In genomic region chrX:70432936-70433847, GRCh38 we compare ENCODE assay signal across 8 cellular contexts. TPM values are rescaled to one million over a fixed set of nuclear protein-coding genes. Genes with fewer than 3 reads are reported as not detected.
DNase-seq lines count a peak whose midpoint lies in the region; ATAC-seq and TF ChIP-seq lines count a peak whose summit lies in the region.

No MANE protein-coding gene starts in this region.

- H3K9ac ChIP-seq in MM.1S (ENCODE audit: low read length), result peak overlapping the region; percentile 91
- no peak overlapping the region for H3K9ac ChIP-seq in colonic mucosa (ENCODE audit: low read depth in 2 of 2, low read length in 2 of 2)
- H3K9ac ChIP-seq in neural cell (ENCODE audit: low read length), result no peak overlapping the region

- H3K27ac Mint-ChIP-seq in CD8-positive, alpha-beta memory T cell, result peak overlapping the region; percentile 88 to 97 (median 96)

- no peaks in the 10 kb centered on the region for H3K9me3 ChIP-seq in CD8-positive, alpha-beta memory T cell (ENCODE audit: low read length)
- H3K9me3 ChIP-seq in MM.1S (replicated peaks; ENCODE audit: insufficient read depth, low read length), result no peaks in the 10 kb centered on the region
- no peaks in the 10 kb centered on the region for H3K9me3 ChIP-seq in colonic mucosa
- no peaks in the 10 kb centered on the region for H3K9me3 ChIP-seq in neural cell (ENCODE audit: low read length)

- H3K4me3 Mint-ChIP-seq in CD8-positive, alpha-beta memory T cell, result peak overlapping the region; percentile 90 to 99 (median 92)

- no peaks in the 10 kb centered on the region for H3K9me3 Mint-ChIP-seq in CD8-positive, alpha-beta memory T cell

- intact Hi-C loops in colonic mucosa (cut with DNase I), result no loop called here

- no peak for TF ChIP-seq CTCF in MM.1S (IDR thresholded peaks at IDR 0.05; ENCODE audit: low read length)
- TF ChIP-seq CTCF in colonic mucosa (IDR thresholded peaks at IDR 0.05), result no peak
- no peak for TF ChIP-seq CTCF in neural cell (IDR thresholded peaks at IDR 0.05; ENCODE audit: poor library complexity, severe bottlenecking)

- ATAC-seq in HG03039 (IDR thresholded peaks at IDR 0.05; ENCODE audit: unreplicated experiment), result no peak

- peak overlapping the region; percentile 79 for H3K27ac ChIP-seq in CD8-positive, alpha-beta memory T cell (ENCODE audit: low read depth, low read length)
- H3K27ac ChIP-seq in MM.1S (ENCODE audit: low read length) (peak overlapping the region; percentile 92), colonic mucosa (no peak overlapping the region), neural cell (ENCODE audit: low read length) (no peak overlapping the region)

- H4K20me1 ChIP-seq in MM.1S (ENCODE audit: insufficient read depth, low read length), result no peaks in the 10 kb centered on the region
- no peaks in the 10 kb centered on the region for H4K20me1 ChIP-seq in neural cell (ENCODE audit: insufficient read depth)

- H3K4me1 ChIP-seq in CD8-positive, alpha-beta memory T cell (ENCODE audit: insufficient read depth, low read length), result peaks cover 4% of the 10 kb centered on the region
- H3K4me1 ChIP-seq in MM.1S (ENCODE audit: low read length) (peaks cover 28% of the 10 kb centered on the region), colonic mucosa (no peaks in the 10 kb centered on the region)

- H3K4me1 Mint-ChIP-seq in CD8-positive, alpha-beta memory T cell, result peaks cover 7 to 26% (median 8%) of the 10 kb centered on the region in 3 donors

- no peaks in the 10 kb centered on the region for H3K36me3 ChIP-seq in CD8-positive, alpha-beta memory T cell (ENCODE audit: insufficient read depth, low read length)
- no peaks in the 10 kb centered on the region for H3K36me3 ChIP-seq in MM.1S (replicated peaks; ENCODE audit: insufficient read depth, low read length)
- H3K36me3 ChIP-seq in colonic mucosa, result no peaks in the 10 kb centered on the region
- H3K36me3 ChIP-seq in neural cell (ENCODE audit: insufficient read depth, low read length), result no peaks in the 10 kb centered on the region

- no peaks in the 10 kb centered on the region for H3K9me2 ChIP-seq in MM.1S (replicated peaks; ENCODE audit: insufficient read depth, low read length)
- H3K9me2 ChIP-seq in neural cell (ENCODE audit: insufficient read depth, low read length), result no peaks in the 10 kb centered on the region

- H2AFZ ChIP-seq in MM.1S (ENCODE audit: low read length) (peak overlapping the region; percentile 55; the same call in 1 of the 2 replicates), neural cell (ENCODE audit: low read depth, low read length) (no peak overlapping the region)

- H3K27me3 ChIP-seq in CD8-positive, alpha-beta memory T cell (ENCODE audit: insufficient read depth, low read length, poor library complexity, severe bottlenecking), result no peaks in the 10 kb centered on the region
- H3K27me3 ChIP-seq in MM.1S (replicated peaks; ENCODE audit: insufficient read depth, low read length) (no peaks in the 10 kb centered on the region), colonic mucosa (peaks cover 5% of the 10 kb centered on the region), neural cell (ENCODE audit: insufficient read depth, low read depth, low read length) (no peaks in the 10 kb centered on the region)

- H3K27me3 Mint-ChIP-seq in CD8-positive, alpha-beta memory T cell, result peaks cover 0 to 7% of the 10 kb centered on the region in 2 donors

- H3K4me3 ChIP-seq in CD8-positive, alpha-beta memory T cell (ENCODE audit: low read length), result peak overlapping the region; percentile 70
- peak overlapping the region; percentile 68 for H3K4me3 ChIP-seq in MM.1S (ENCODE audit: low read length)
- peak overlapping the region; percentile 49 for H3K4me3 ChIP-seq in colonic mucosa
- H3K4me3 ChIP-seq in neural cell (ENCODE audit: low read length), result peak overlapping the region; percentile 77

- no peak for DNase-seq in CD8-positive, alpha-beta memory T cell
- DNase-seq in MM.1S (peak; percentile 45), colonic mucosa (no peak), HK-2 (ENCODE audit: unreplicated experiment) (no peak), SHP77 treated with DMSO at 0.1 percent for 48 hours (lab: John Stamatoyannopoulos, UW) (no peak)
- DNase-seq in effector CD4-positive, alpha-beta T cell, result no peak

- POLR2A ChIA-PET in CD8-positive, alpha-beta memory T cell (lab: Charles Lee), result interaction anchor here (0.5 to 1.2 kb wide), 2 partner anchors 34 to 93 kb away, joined by 3 read pairs; no protein-coding TSS in a partner anchor

- CTCF ChIA-PET in CD8-positive, alpha-beta memory T cell (lab: Charles Lee), result interaction anchor here (0.7 to 3.7 kb wide), 12 partner anchors 9 to 300 kb away, joined by 3 to 26 read pairs (median 4); partner anchors contain the start of genes DLG3 and IGBP1

- TF ChIP-seq EP300 in neural cell (conservative IDR thresholded peaks at IDR 0.05; ENCODE audit: poor library complexity, severe bottlenecking), result no peak

- TF ChIP-seq RAD21 in neural cell (conservative IDR thresholded peaks at IDR 0.05), result no peak

- H3K4me2 ChIP-seq in MM.1S (ENCODE audit: low read depth, low read length), result peak overlapping the region; percentile 52
- H3K4me2 ChIP-seq in neural cell (ENCODE audit: low read length), result no peak overlapping the region

- peaks cover 22% of the 10 kb centered on the region for H3F3A ChIP-seq in MM.1S (ENCODE audit: insufficient read depth, low read length)
- no peaks in the 10 kb centered on the region for H3F3A ChIP-seq in neural cell (ENCODE audit: insufficient read depth, low read length, poor library complexity, severe bottlenecking)

- H3K79me2 ChIP-seq in MM.1S (ENCODE audit: low read length) (no peaks in the 10 kb centered on the region), neural cell (replicated peaks; ENCODE audit: insufficient read depth, low read length) (no peaks in the 10 kb centered on the region)

- peaks cover 0 to 5% (median 0%) of the 10 kb centered on the region in 3 donors for H3K36me3 Mint-ChIP-seq in CD8-positive, alpha-beta memory T cell

TF ChIP-seq in neural cell, 6 proteins besides CTCF, POLR2A, EP300 and RAD21:
- TF ChIP-seq SMC3 (conservative IDR thresholded peaks at IDR 0.05; ENCODE audit: poor library complexity), result no peak
- no peak for TF ChIP-seq REST (IDR thresholded peaks at IDR 0.05; ENCODE audit: borderline replicate concordance)
- TF ChIP-seq POLR2AphosphoS5 (IDR thresholded peaks at IDR 0.05), result no peak
- no peak for TF ChIP-seq TAF1 (IDR thresholded peaks at IDR 0.05; ENCODE audit: low read depth)
- TF ChIP-seq MXI1 (conservative IDR thresholded peaks at IDR 0.05; ENCODE audit: poor library complexity, severe bottlenecking), result no peak
- no peak for TF ChIP-seq EZH2 (IDR thresholded peaks at IDR 0.05; ENCODE audit: borderline replicate concordance, insufficient read depth, low read length, poor library complexity, severe bottlenecking)

RNA-seq across cellular contexts. Expression of gene GDPD2, which starts 10.1 kb away (rescaled TPM):
- total RNA-seq in CD8-positive, alpha-beta memory T cell, result under 1 TPM in 1 of 2 experiments, not detected in 1; 0.09 TPM
- not detected for polyA plus RNA-seq in CD8-positive, alpha-beta memory T cell
- total RNA-seq in colonic mucosa, result 10 to 100 TPM in 1 of 2 donors, 1 to 10 TPM in 1; 5.0 to 15.3 TPM
- 0.84 TPM in 1 of 2 replicates, not detected in the other for polyA plus RNA-seq in neural cell
- not detected in 2 replicates for polyA minus RNA-seq in neural cell

RNA-seq across cellular contexts. Expression of gene DLG3, which starts 11.4 kb away (rescaled TPM):
- total RNA-seq in CD8-positive, alpha-beta memory T cell, result 10 to 100 TPM; 28.1 to 30.4 TPM
- 13.5 TPM for polyA plus RNA-seq in CD8-positive, alpha-beta memory T cell
- 10 to 100 TPM; 68.9 to 78.9 TPM for total RNA-seq in colonic mucosa
- polyA plus RNA-seq in neural cell, result 62.2 and 66.5 TPM in 2 replicates
- 77.7 and 87.3 TPM in 2 replicates for polyA minus RNA-seq in neural cell

Comparison
In these comparisons a context has a peak if more than half of its experiments do, and no peak if none do; other contexts are left out.
1. H3K27ac ChIP-seq: peak in CD8-positive, alpha-beta memory T cell (single experiment) and MM.1S (single experiment); none in colonic mucosa (single experiment) and neural cell (single experiment).
2. RNA of gene GDPD2, which starts 10.1 kb away (total RNA-seq): 5.0 to 15.3 TPM in colonic mucosa; 0.09 TPM in CD8-positive, alpha-beta memory T cell; every median in the first group is over 4 times any median in the second.
3. Peak in every context shown above with its lines, with median percentiles within 50 percentile points of each other: H3K4me3 ChIP-seq.